Comparison of ENCODE assay signal across 25 cellular contexts in genomic region chr14:34344318-34344717, GRCh38.
"Had no signal": no experiment of that assay in that cellular context is flagged by ENCODE, and none has a peak within 500 bp of the region (broad histone marks: within the 10 kb centered on the region; RNA-seq: fewer than 3 reads in every experiment).

No MANE protein-coding gene starts in this region.

- ATAC-seq: esophagus mucosa; gastrocnemius medialis; left ventricle myocardium superior; lower lobe of right lung; naive thymus-derived CD8-positive, alpha-beta T cell; sciatic nerve; stimulated activated effector memory CD8-positive, alpha-beta T cell treated with anti-CD3 and anti-CD28 coated beads, Interleukin-12 subunit alpha, Interleukin-12 subunit beta, amount 100 ng/mL, for 72 hours had no signal

- H3K27me3 ChIP-seq: dorsolateral prefrontal cortex, gastrocnemius medialis, right atrium auricular region, stomach, thyroid gland, vagina had no signal

- H3K9me3 ChIP-seq: gastrocnemius medialis, lower lobe of right lung, prostate gland, right atrium auricular region, thyroid gland, vagina had no signal

- H3K4me3 ChIP-seq: dorsolateral prefrontal cortex, gastrocnemius medialis, lower lobe of right lung, prostate gland, right atrium auricular region, smooth muscle cell, stomach, thyroid gland, vagina had no signal

- H3K4me1 ChIP-seq: gastrocnemius medialis, lower lobe of right lung, prostate gland, right atrium auricular region, stomach, thyroid gland, vagina had no signal

- H3K36me3 ChIP-seq: gastrocnemius medialis, lower lobe of right lung, prostate gland, right atrium auricular region, stomach, thyroid gland, vagina had no signal

- H3K27ac ChIP-seq: dorsolateral prefrontal cortex, epithelial cell of prostate, gastrocnemius medialis, lower lobe of right lung, prostate gland, right atrium auricular region, stomach, thyroid gland, vagina had no signal

- DNase-seq: dorsolateral prefrontal cortex; effector CD4-positive, alpha-beta T cell; endodermal cell; foreskin fibroblast; gastrocnemius medialis; head of caudate nucleus; left ventricle myocardium superior; lower lobe of right lung; naive thymus-derived CD8-positive, alpha-beta T cell; nephron progenitor cell; nucleus accumbens; stimulated activated CD4-positive, alpha-beta T cell treated with anti-CD3 and anti-CD28 coated beads, Interleukin-2, amount 100 ng/mL, for 24 hours; stimulated activated CD4-positive, alpha-beta T cell treated with anti-CD3 and anti-CD28 coated beads, Interleukin-4, amount 100 ng/mL, for 24 hours; stimulated activated naive CD4-positive, alpha-beta T cell treated with Interleukin-2 at 50 U/mL for 16 hours; stomach; thyroid gland; trophoblast cell had no signal

- H3K4me2 ChIP-seq: smooth muscle cell had no signal
